ENCODE assay signal across 10 cellular contexts in genomic region chr1:16692717-16693468, GRCh38. TPM values are rescaled to one million over a fixed set of nuclear protein-coding genes. Genes with fewer than 3 reads are reported as not detected.
DNase-seq lines count a peak whose midpoint lies in the region; ATAC-seq, FAIRE-seq and TF ChIP-seq lines count a peak whose summit lies in the region.
"Not testable (repeated sequence)": the region's sequence is repeated elsewhere in the genome, so short reads cannot be mapped to it uniquely, and the experiment has no call there.
"Had no signal": no experiment of that assay in that cellular context is flagged by ENCODE, and none has a peak within 500 bp of the region (broad histone marks: within the 10 kb centered on the region; RNA-seq: fewer than 3 reads in every experiment).

No MANE protein-coding gene starts in this region.

- not testable (repeated sequence) for H3K9me3 ChIP-seq in Panc1 (ENCODE audit: control insufficient read depth, insufficient read depth, low read depth, low read length); endothelial cell of umbilical vein (replicated peaks; ENCODE audit: control insufficient read depth, insufficient read depth, low read length); neural progenitor cell (ENCODE audit: low read depth)

- H2AFZ ChIP-seq in endothelial cell of umbilical vein (ENCODE audit: low read depth, low read length); neural progenitor cell (replicated peaks): not testable (repeated sequence)

- H3K36me3 ChIP-seq in Panc1 (ENCODE audit: control insufficient read depth, insufficient read depth, low read length); endothelial cell of umbilical vein (ENCODE audit: control insufficient read depth in 2 of 2, extremely low read depth in 1 of 2, insufficient read depth in 2 of 2, low read length in 2 of 2); neural progenitor cell: not testable (repeated sequence)

- TF ChIP-seq POLR2A in endothelial cell of umbilical vein (IDR thresholded peaks at IDR 0.05; ENCODE audit: low read depth, low read length), result not testable (repeated sequence)

- ATAC-seq in Panc1 (peak; percentile 31), activated B cell treated with CpG ODN at 0.5 μM for 24 hours (ENCODE audit: low read depth) (peak; percentile 71), left colon (peak; percentile 3)
- ATAC-seq in activated naive CD8-positive, alpha-beta T cell treated with anti-CD3 and anti-CD28 coated beads, Interleukin-2, amount 10 ng/mL, durations not matched to agents 7 days and 5 days (ENCODE audit: low read depth), result peak; percentile 32
- ATAC-seq in stimulated activated memory B cell treated with anti-CD40 and anti-IgM and Interleukin-4, amounts not matched to agents 10 μg/mL and 1 μg/mL and 100 μg/mL, for 72 hours, result peak; percentile 54

- not testable (repeated sequence) for H3K27me3 Mint-ChIP-seq in activated B cell treated with CpG ODN at 0.5 μM for 24 hours; activated naive CD8-positive, alpha-beta T cell treated with anti-CD3 and anti-CD28 coated beads, Interleukin-2, amount 10 ng/mL, durations not matched to agents 7 days and 5 days; neural progenitor cell (ENCODE audit: insufficient read depth, low read depth); stimulated activated memory B cell treated with anti-CD40 and anti-IgM and Interleukin-4, amounts not matched to agents 10 μg/mL and 1 μg/mL and 100 μg/mL, for 72 hours

- H3K27me3 ChIP-seq in Panc1 (ENCODE audit: control insufficient read depth, insufficient read depth, low read length); endothelial cell of umbilical vein (ENCODE audit: control insufficient read depth in 2 of 2, insufficient read depth in 2 of 2, low read length in 2 of 2): not testable (repeated sequence)
- H3K27me3 ChIP-seq in neural progenitor cell, result peaks cover 26% of the 10 kb centered on the region

- not testable (repeated sequence) for H3K4me3 Mint-ChIP-seq in activated B cell treated with CpG ODN at 0.5 μM for 24 hours; activated naive CD8-positive, alpha-beta T cell treated with anti-CD3 and anti-CD28 coated beads, Interleukin-2, amount 10 ng/mL, durations not matched to agents 7 days and 5 days; neural progenitor cell; stimulated activated memory B cell treated with anti-CD40 and anti-IgM and Interleukin-4, amounts not matched to agents 10 μg/mL and 1 μg/mL and 100 μg/mL, for 72 hours

- not testable (repeated sequence) for H3K27ac ChIP-seq in Panc1 (ENCODE audit: low read length); endothelial cell of umbilical vein (ENCODE audit: insufficient read depth, low read depth, low read length); neural progenitor cell

- in situ Hi-C loops in Panc1 (cut with HindIII; ENCODE audit: low pct_unique_long_range_greater_than_20kb, low sequenced_read_pairs), result not testable (repeated sequence)

- CTCF ChIA-PET in Panc1 (lab: Charles Lee), result not testable (repeated sequence)
- CTCF ChIA-PET in activated B cell treated with CpG ODN at 0.5 μM for 24 hours (lab: Charles Lee) (interaction anchor here (1.0 kb wide), 1 partner anchor 15 kb away, joined by 4 read pairs; no protein-coding TSS in a partner anchor), endothelial cell of umbilical vein (lab: Charles Lee) (interaction anchor here (0.8 to 2.4 kb wide), 3 partner anchors 9 to 14 kb away, joined by 3 to 7 read pairs (median 7); no protein-coding TSS in a partner anchor)

- not testable (repeated sequence) for H4K20me1 ChIP-seq in endothelial cell of umbilical vein (replicated peaks; ENCODE audit: control insufficient read depth, extremely low read depth, insufficient read depth, low read length); neural progenitor cell (ENCODE audit: low read depth)

- DNase-seq in Panc1 (ENCODE audit: low read depth, low spot score); activated B cell treated with CpG ODN at 0.5 μM for 24 hours; activated naive CD8-positive, alpha-beta T cell treated with anti-CD3 and anti-CD28 coated beads, Interleukin-2, amount 10 ng/mL, durations not matched to agents 7 days and 5 days; endothelial cell of umbilical vein (ENCODE audit: low read depth, low spot score); left colon; neural progenitor cell (ENCODE audit: low spot score): not testable (repeated sequence)

- not testable (repeated sequence) for H3K4me3 ChIP-seq in Panc1 (ENCODE audit: low read depth in 2 of 2, low read length in 2 of 2); endothelial cell of umbilical vein (replicated peaks in 1 of 3; ENCODE audit: insufficient read depth in 1 of 3, low read depth in 1 of 3, low read length in 3 of 3)
- peak overlapping the region; percentile 25 for H3K4me3 ChIP-seq in neural progenitor cell

- POLR2A ChIA-PET in Panc1 (lab: Charles Lee); endothelial cell of umbilical vein (lab: Charles Lee): not testable (repeated sequence)
- POLR2A ChIA-PET in activated B cell treated with CpG ODN at 0.5 μM for 24 hours (lab: Charles Lee), result interaction anchor here (1.9 kb wide), 1 partner anchor 179 kb away, joined by 5 read pairs; the partner anchor contains the start of gene RNU1-1
- POLR2A ChIA-PET in activated naive CD8-positive, alpha-beta T cell treated with anti-CD3 and anti-CD28 coated beads, Interleukin-2, amount 10 ng/mL, durations not matched to agents 7 days and 5 days (lab: Charles Lee), result interaction anchor here (0.6 kb wide), 1 partner anchor 269 kb away, joined by 4 read pairs; no protein-coding TSS in a partner anchor

- H3K27ac Mint-ChIP-seq in activated B cell treated with CpG ODN at 0.5 μM for 24 hours; activated naive CD8-positive, alpha-beta T cell treated with anti-CD3 and anti-CD28 coated beads, Interleukin-2, amount 10 ng/mL, durations not matched to agents 7 days and 5 days; neural progenitor cell; stimulated activated memory B cell treated with anti-CD40 and anti-IgM and Interleukin-4, amounts not matched to agents 10 μg/mL and 1 μg/mL and 100 μg/mL, for 72 hours: not testable (repeated sequence)

- not testable (repeated sequence) for H3K9ac ChIP-seq in endothelial cell of umbilical vein (replicated peaks; ENCODE audit: extremely low read depth, insufficient read depth, low read length); neural progenitor cell

- not testable (repeated sequence) for H3K36me3 Mint-ChIP-seq in activated B cell treated with CpG ODN at 0.5 μM for 24 hours (ENCODE audit: low read depth); activated naive CD8-positive, alpha-beta T cell treated with anti-CD3 and anti-CD28 coated beads, Interleukin-2, amount 10 ng/mL, durations not matched to agents 7 days and 5 days; neural progenitor cell; stimulated activated memory B cell treated with anti-CD40 and anti-IgM and Interleukin-4, amounts not matched to agents 10 μg/mL and 1 μg/mL and 100 μg/mL, for 72 hours

- not testable (repeated sequence) for H3K4me1 Mint-ChIP-seq in activated B cell treated with CpG ODN at 0.5 μM for 24 hours; activated naive CD8-positive, alpha-beta T cell treated with anti-CD3 and anti-CD28 coated beads, Interleukin-2, amount 10 ng/mL, durations not matched to agents 7 days and 5 days; neural progenitor cell; stimulated activated memory B cell treated with anti-CD40 and anti-IgM and Interleukin-4, amounts not matched to agents 10 μg/mL and 1 μg/mL and 100 μg/mL, for 72 hours

- BruUV-seq in Panc1 (replicated peaks; lab: Mats Ljungman, UMichigan); endothelial cell of umbilical vein (replicated peaks; lab: Mats Ljungman, UMichigan): not testable (repeated sequence)

- H3F3A ChIP-seq in neural progenitor cell (ENCODE audit: low read depth), result not testable (repeated sequence)

- not testable (repeated sequence) for H3K79me2 ChIP-seq in endothelial cell of umbilical vein (ENCODE audit: control insufficient read depth, insufficient read depth, low read length); neural progenitor cell (ENCODE audit: low read depth)

- dilution Hi-C loops in endothelial cell of umbilical vein (cut with MboI; ENCODE audit: extremely low pct_ligation_motif_present, low sequenced_read_pairs), result not testable (repeated sequence)

- FAIRE-seq in endothelial cell of umbilical vein (lab: Jason Lieb, UNC), result not testable (repeated sequence)

- H3K9me3 Mint-ChIP-seq in activated B cell treated with CpG ODN at 0.5 μM for 24 hours; activated naive CD8-positive, alpha-beta T cell treated with anti-CD3 and anti-CD28 coated beads, Interleukin-2, amount 10 ng/mL, durations not matched to agents 7 days and 5 days; neural progenitor cell; stimulated activated memory B cell treated with anti-CD40 and anti-IgM and Interleukin-4, amounts not matched to agents 10 μg/mL and 1 μg/mL and 100 μg/mL, for 72 hours: not testable (repeated sequence)

- not testable (repeated sequence) for TF ChIP-seq CTCF in Panc1 (IDR thresholded peaks at IDR 0.05); activated B cell treated with CpG ODN at 0.5 μM for 24 hours (IDR thresholded peaks at IDR 0.05); endothelial cell of umbilical vein (IDR thresholded peaks at IDR 0.05; ENCODE audit: extremely low read depth in 1 of 2, insufficient read depth in 1 of 2, low read depth in 1 of 2, low read length in 2 of 2); neural progenitor cell (IDR thresholded peaks at IDR 0.05)

- intact Hi-C loops in Panc1 (cut with micrococcal nuclease; ENCODE audit: unreplicated experiment); activated B cell treated with CpG ODN at 0.5 μM for 24 hours (cut with micrococcal nuclease); endothelial cell of umbilical vein (cut with micrococcal nuclease); left colon (cut with DNase I, micrococcal nuclease): not testable (repeated sequence)

- H3K4me2 ChIP-seq in endothelial cell of umbilical vein (ENCODE audit: insufficient read depth, low read length), result not testable (repeated sequence)
- H3K4me2 ChIP-seq in neural progenitor cell, result peak overlapping the region; percentile 57

- H3K9me1 ChIP-seq in endothelial cell of umbilical vein (replicated peaks; ENCODE audit: control insufficient read depth, extremely low read depth, insufficient read depth, low read length), result not testable (repeated sequence)

- H3K4me1 ChIP-seq in Panc1 (ENCODE audit: control insufficient read depth, insufficient read depth, low read length); endothelial cell of umbilical vein (ENCODE audit: control insufficient read depth, extremely low read depth, insufficient read depth, low read length); neural progenitor cell: not testable (repeated sequence)

RNA-seq across cellular contexts. Expression of gene RNU1-3, which starts 26.1 kb away (rescaled TPM):
- 1,290 TPM for total RNA-seq in Panc1 (2021; ENCODE audit: unreplicated experiment)
- 2.5 TPM for polyA plus RNA-seq in Panc1 (2012; ENCODE audit: insufficient read length)
- total RNA-seq in activated B cell treated with CpG ODN at 0.5 μM for 24 hours, result 3,526 and 4,195 TPM in 2 replicates
- total RNA-seq in activated naive CD8-positive, alpha-beta T cell treated with anti-CD3 and anti-CD28 coated beads, Interleukin-2, amount 10 ng/mL, durations not matched to agents 7 days and 5 days, result 1,000 to 10,000 TPM; 3,257 to 3,430 TPM
- 1,319 and 2,019 TPM in 2 replicates for total RNA-seq in endothelial cell of umbilical vein
- polyA plus RNA-seq in endothelial cell of umbilical vein, result under 0.01 and 206 TPM in 2 replicates
- under 0.01 TPM in 1 of 2 replicates, not detected in the other for polyA plus RNA-seq in endothelial cell of umbilical vein (2011; cell fraction: cytosol; rRNA removed)
- under 0.01 TPM in 2 replicates for polyA plus RNA-seq in endothelial cell of umbilical vein (2011; cell fraction: nucleus; rRNA removed)
- 123 TPM in 1 of 2 replicates, not detected in the other for polyA plus RNA-seq in endothelial cell of umbilical vein (2012)
- polyA minus RNA-seq in endothelial cell of umbilical vein, result 9,566 and 13,963 TPM in 2 replicates
- 46,668 TPM for polyA minus RNA-seq in endothelial cell of umbilical vein (2011; cell fraction: cytosol; rRNA and poly(A)+ RNA removed)
- 60,677 and 87,675 TPM in 2 replicates for polyA minus RNA-seq in endothelial cell of umbilical vein (2011; cell fraction: nucleus; rRNA and poly(A)+ RNA removed)
- total RNA-seq in left colon, result 1,000 to 10,000 TPM; 3,977 to 5,589 TPM
- total RNA-seq in neural progenitor cell (ENCODE audit: low replicate concordance), result under 0.01 TPM in 2 replicates
- total RNA-seq: GM23248, LHCN-M2 had no signal
- polyA plus RNA-seq: CD8-positive, alpha-beta memory T cell; GM23248 had no signal

RNA-seq across cellular contexts. Expression of gene RNU1-4, which starts 47.4 kb away (rescaled TPM):
- total RNA-seq in Panc1 (2021; ENCODE audit: unreplicated experiment), result 1,290 TPM
- 2.5 TPM for polyA plus RNA-seq in Panc1 (2012; ENCODE audit: insufficient read length)
- 3,526 and 4,195 TPM in 2 replicates for total RNA-seq in activated B cell treated with CpG ODN at 0.5 μM for 24 hours
- 1,000 to 10,000 TPM; 3,257 to 3,430 TPM for total RNA-seq in activated naive CD8-positive, alpha-beta T cell treated with anti-CD3 and anti-CD28 coated beads, Interleukin-2, amount 10 ng/mL, durations not matched to agents 7 days and 5 days
- 1,319 and 2,019 TPM in 2 replicates for total RNA-seq in endothelial cell of umbilical vein
- under 0.01 and 206 TPM in 2 replicates for polyA plus RNA-seq in endothelial cell of umbilical vein
- under 0.01 TPM in 1 of 2 replicates, not detected in the other for polyA plus RNA-seq in endothelial cell of umbilical vein (2011; cell fraction: cytosol; rRNA removed)
- polyA plus RNA-seq in endothelial cell of umbilical vein (2011; cell fraction: nucleus; rRNA removed), result under 0.01 TPM in 2 replicates
- polyA plus RNA-seq in endothelial cell of umbilical vein (2012), result 123 TPM in 1 of 2 replicates, not detected in the other
- 9,566 and 13,963 TPM in 2 replicates for polyA minus RNA-seq in endothelial cell of umbilical vein
- 46,668 TPM for polyA minus RNA-seq in endothelial cell of umbilical vein (2011; cell fraction: cytosol; rRNA and poly(A)+ RNA removed)
- polyA minus RNA-seq in endothelial cell of umbilical vein (2011; cell fraction: nucleus; rRNA and poly(A)+ RNA removed), result 60,677 and 87,675 TPM in 2 replicates
- total RNA-seq in left colon, result 1,000 to 10,000 TPM; 3,977 to 5,589 TPM
- under 0.01 TPM in 2 replicates for total RNA-seq in neural progenitor cell (ENCODE audit: low replicate concordance)
- total RNA-seq: GM23248, LHCN-M2 had no signal
- polyA plus RNA-seq: CD8-positive, alpha-beta memory T cell; GM23248 had no signal

Comparison
In these comparisons a context has a peak if more than half of its experiments do, and no peak if none do; other contexts are left out.
1. ATAC-seq: peak in every context shown above with its lines; median percentile 71 in activated B cell treated with CpG ODN at 0.5 μM for 24 hours; 54 in stimulated activated memory B cell treated with anti-CD40 and anti-IgM and Interleukin-4, amounts not matched to agents 10 μg/mL and 1 μg/mL and 100 μg/mL, for 72 hours; 32 in activated naive CD8-positive, alpha-beta T cell treated with anti-CD3 and anti-CD28 coated beads, Interleukin-2, amount 10 ng/mL, durations not matched to agents 7 days and 5 days; 31 in Panc1; 3 in left colon.
2. RNA of gene RNU1-3, which starts 26.1 kb away (total RNA-seq): 3,977 to 5,589 TPM in left colon, 3,526 to 4,195 TPM in activated B cell treated with CpG ODN at 0.5 μM for 24 hours, 3,257 to 3,430 TPM in activated naive CD8-positive, alpha-beta T cell treated with anti-CD3 and anti-CD28 coated beads, Interleukin-2, amount 10 ng/mL, durations not matched to agents 7 days and 5 days, 1,319 to 2,019 TPM in endothelial cell of umbilical vein and 1,290 TPM in Panc1 (single experiment); under 0.01 TPM in neural progenitor cell; every median in the first group is over 1,000 times any median in the second.
3. RNA of gene RNU1-4, which starts 47.4 kb away (total RNA-seq): 3,977 to 5,589 TPM in left colon, 3,526 to 4,195 TPM in activated B cell treated with CpG ODN at 0.5 μM for 24 hours, 3,257 to 3,430 TPM in activated naive CD8-positive, alpha-beta T cell treated with anti-CD3 and anti-CD28 coated beads, Interleukin-2, amount 10 ng/mL, durations not matched to agents 7 days and 5 days, 1,319 to 2,019 TPM in endothelial cell of umbilical vein and 1,290 TPM in Panc1 (single experiment); under 0.01 TPM in neural progenitor cell; every median in the first group is over 1,000 times any median in the second.